In genomic region chr14:97458302-97459137, GRCh38 we compare ENCODE assay signal across 8 cellular contexts.
DNase-seq lines count a peak whose midpoint lies in the region; ATAC-seq, FAIRE-seq and TF ChIP-seq lines count a peak whose summit lies in the region.

No MANE protein-coding gene starts in this region.

- CTCF ChIA-PET in CD8-positive, alpha-beta T cell (lab: Charles Lee): interaction anchor here (0.7 to 1.4 kb wide), 2 partner anchors 23 to 249 kb away, joined by 3 to 4 read pairs; no protein-coding TSS in a partner anchor

- peak; percentile 60 to 89 (median 79) for DNase-seq in CD8-positive, alpha-beta T cell
- peak; percentile 69 for DNase-seq in activated CD4-positive, alpha-beta T cell treated with anti-CD3 and anti-CD28 coated beads for 1 hour
- DNase-seq in chondrocyte (ENCODE audit: low spot score) (no peak), kidney glomerular epithelial cell (lab: John Stamatoyannopoulos, UW) (no peak), HTR-8/SVneo (ENCODE audit: insufficient read length, low spot score) (no peak)
- DNase-seq in naive thymus-derived CD8-positive, alpha-beta T cell: peak; percentile 53 to 88 (median 78)
- peak; percentile 63 to 94 (median 80) for DNase-seq in stimulated activated naive CD4-positive, alpha-beta T cell (lab: John Stamatoyannopoulos, UW)

- H3K27me3 ChIP-seq in CD8-positive, alpha-beta T cell (ENCODE audit: insufficient read depth, low read length): no peaks in the 10 kb centered on the region

- FAIRE-seq in HTR-8/SVneo (lab: Jason Lieb, UNC): no peak

- peaks cover 34% of the 10 kb centered on the region for H3K4me1 ChIP-seq in CD8-positive, alpha-beta T cell (ENCODE audit: insufficient read depth, low read length)

- intact Hi-C loops in CD8-positive, alpha-beta T cell (cut with DNase I, micrococcal nuclease): loop anchor here (1.0 to 10.0 kb wide), 10 partner anchors 144 to 1816 kb away; partner anchors contain the start of genes BCL11B (in 2 of the 2) and VRK1 (in 1 of the 2)

- H3K4me3 ChIP-seq in CD8-positive, alpha-beta T cell (ENCODE audit: low read depth, low read length): peak overlapping the region; percentile 62

- peak overlapping the region; percentile 82 for H3K27ac ChIP-seq in CD8-positive, alpha-beta T cell (ENCODE audit: low read depth, low read length)

- H3K27ac Mint-ChIP-seq in CD8-positive, alpha-beta T cell: peak overlapping the region; percentile 97
- no peak overlapping the region for H3K27ac Mint-ChIP-seq in chondrocyte (ENCODE audit: unreplicated experiment)
- peak overlapping the region; percentile 93 to 99 (median 97) for H3K27ac Mint-ChIP-seq in naive thymus-derived CD8-positive, alpha-beta T cell

- H3K9me3 Mint-ChIP-seq in CD8-positive, alpha-beta T cell: peaks cover 8% of the 10 kb centered on the region
- peaks cover 29% of the 10 kb centered on the region for H3K9me3 Mint-ChIP-seq in chondrocyte (ENCODE audit: low read depth)
- H3K9me3 Mint-ChIP-seq in naive thymus-derived CD8-positive, alpha-beta T cell: peaks cover 0 to 19% (median 7%) of the 10 kb centered on the region in 9 donors

- peak overlapping the region; percentile 88 for H3K4me3 Mint-ChIP-seq in CD8-positive, alpha-beta T cell
- peak overlapping the region; percentile 33 for H3K4me3 Mint-ChIP-seq in chondrocyte (ENCODE audit: unreplicated experiment)
- H3K4me3 Mint-ChIP-seq in naive thymus-derived CD8-positive, alpha-beta T cell: peak overlapping the region; percentile 87 to 98 (median 91)

- ATAC-seq in CD8-positive, alpha-beta T cell: peak; percentile 81
- ATAC-seq in naive thymus-derived CD8-positive, alpha-beta T cell: peak; percentile 88 to 89
- ATAC-seq in HG02588 (IDR thresholded peaks at IDR 0.05; ENCODE audit: unreplicated experiment): no peak

- peaks cover 33% of the 10 kb centered on the region for H3K36me3 Mint-ChIP-seq in CD8-positive, alpha-beta T cell
- H3K36me3 Mint-ChIP-seq in chondrocyte (ENCODE audit: low read depth): no peaks in the 10 kb centered on the region
- peaks cover 21 to 29% (median 26%) of the 10 kb centered on the region in 3 donors for H3K36me3 Mint-ChIP-seq in naive thymus-derived CD8-positive, alpha-beta T cell

- no peaks in the 10 kb centered on the region for H3K27me3 Mint-ChIP-seq in CD8-positive, alpha-beta T cell (ENCODE audit: low read depth)
- peaks cover 2% of the 10 kb centered on the region for H3K27me3 Mint-ChIP-seq in chondrocyte (ENCODE audit: low read depth)
- H3K27me3 Mint-ChIP-seq in naive thymus-derived CD8-positive, alpha-beta T cell: no peaks in the 10 kb centered on the region

- H3K4me1 Mint-ChIP-seq in CD8-positive, alpha-beta T cell (ENCODE audit: low read depth): peaks cover 71% of the 10 kb centered on the region
- H3K4me1 Mint-ChIP-seq in chondrocyte (ENCODE audit: low read depth): no peaks in the 10 kb centered on the region
- peaks cover 24 to 50% (median 46%) of the 10 kb centered on the region in 4 donors for H3K4me1 Mint-ChIP-seq in naive thymus-derived CD8-positive, alpha-beta T cell

- POLR2A ChIA-PET in CD8-positive, alpha-beta T cell (lab: Charles Lee): interaction anchor here (0.6 to 1.3 kb wide), 8 partner anchors 11 to 519 kb away, joined by 3 to 4 read pairs (median 3); no protein-coding TSS in a partner anchor
- POLR2A ChIA-PET in naive thymus-derived CD8-positive, alpha-beta T cell (lab: Charles Lee): interaction anchor here (0.5 to 3.2 kb wide), 7 partner anchors 10 to 678 kb away, joined by 3 to 13 read pairs (median 3); no protein-coding TSS in a partner anchor

- TF ChIP-seq CTCF in CD8-positive, alpha-beta T cell (IDR thresholded peaks at IDR 0.05): no peak
- no peak for TF ChIP-seq CTCF in chondrocyte (IDR thresholded peaks at IDR 0.05)

- H3K9me3 ChIP-seq in CD8-positive, alpha-beta T cell (ENCODE audit: low read length): peaks cover 4% of the 10 kb centered on the region

- no peaks in the 10 kb centered on the region for H3K36me3 ChIP-seq in CD8-positive, alpha-beta T cell (ENCODE audit: insufficient read depth, low read length)

Comparison
In these comparisons a context has a peak if more than half of its experiments do, and no peak if none do; other contexts are left out.
1. DNase-seq: peak in CD8-positive, alpha-beta T cell (7 of 7), activated CD4-positive, alpha-beta T cell treated with anti-CD3 and anti-CD28 coated beads for 1 hour (single experiment), naive thymus-derived CD8-positive, alpha-beta T cell (10 of 10) and stimulated activated naive CD4-positive, alpha-beta T cell (6 of 6); none in chondrocyte (single experiment), kidney glomerular epithelial cell (single experiment) and HTR-8/SVneo (single experiment).
2. H3K4me3 Mint-ChIP-seq: peak in every context shown above with its lines; median percentile 91 in naive thymus-derived CD8-positive, alpha-beta T cell; 88 in CD8-positive, alpha-beta T cell; 33 in chondrocyte.